In genomic region chr5:43020294-43020711, GRCh38 we compare ENCODE assay signal across 1 cellular context.
TF ChIP-seq lines count a peak whose summit lies in the region.

No MANE protein-coding gene starts in this region.

TF ChIP-seq in GM12878, 131 proteins besides CTCF, POLR2A, EP300 and RAD21 (continued from another document):
- TF ChIP-seq MTA3 (IDR thresholded peaks at IDR 0.05; ENCODE audit: borderline replicate concordance, low read length), result 0 out of 2 replicates have a peak, but pooled peaks have one; percentile 0
- peak in 1 of 2 experiments; percentile 73; a peak in 2 of 3 replicates for TF ChIP-seq EGR1 (IDR thresholded peaks at IDR 0.05; ENCODE audit: borderline replicate concordance in 1 of 2, low read depth in 2 of 2, low read length in 2 of 2)
- TF ChIP-seq TBL1XR1 (IDR thresholded peaks at IDR 0.05; ENCODE audit: low read depth, low read length), result no peak
- TF ChIP-seq, protein P1, sequence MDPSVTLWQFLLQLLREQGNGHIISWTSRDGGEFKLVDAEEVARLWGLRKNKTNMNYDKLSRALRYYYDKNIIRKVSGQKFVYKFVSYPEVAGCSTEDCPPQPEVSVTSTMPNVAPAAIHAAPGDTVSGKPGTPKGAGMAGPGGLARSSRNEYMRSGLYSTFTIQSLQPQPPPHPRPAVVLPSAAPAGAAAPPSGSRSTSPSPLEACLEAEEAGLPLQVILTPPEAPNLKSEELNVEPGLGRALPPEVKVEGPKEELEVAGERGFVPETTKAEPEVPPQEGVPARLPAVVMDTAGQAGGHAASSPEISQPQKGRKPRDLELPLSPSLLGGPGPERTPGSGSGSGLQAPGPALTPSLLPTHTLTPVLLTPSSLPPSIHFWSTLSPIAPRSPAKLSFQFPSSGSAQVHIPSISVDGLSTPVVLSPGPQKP (IDR thresholded peaks at IDR 0.05; ENCODE audit: low read depth, low read length), result no peak
- no peak for TF ChIP-seq BACH1 (IDR thresholded peaks at IDR 0.05; ENCODE audit: borderline replicate concordance)
- TF ChIP-seq SREBF2 (IDR thresholded peaks at IDR 0.05; ENCODE audit: low read length), result no peak
- TF ChIP-seq GATAD2B (conservative IDR thresholded peaks at IDR 0.05; ENCODE audit: low read depth), result 0 out of 2 replicates have a peak, but pooled peaks have one; percentile 26
- no peak for TF ChIP-seq BMI1 (IDR thresholded peaks at IDR 0.05; ENCODE audit: borderline replicate concordance)
- TF ChIP-seq CHD2 (IDR thresholded peaks at IDR 0.05; ENCODE audit: borderline replicate concordance, low read depth, low read length), result 0 out of 2 replicates have a peak, but pooled peaks have one; percentile 11
- TF ChIP-seq RELB (IDR thresholded peaks at IDR 0.05; ENCODE audit: low read depth), result 0 out of 2 replicates have a peak, but pooled peaks have one; percentile 23
- TF ChIP-seq MXI1 (IDR thresholded peaks at IDR 0.05; ENCODE audit: low read depth, low read length), result 0 out of 2 replicates have a peak, but pooled peaks have one; percentile 39
- TF ChIP-seq, protein P2, sequence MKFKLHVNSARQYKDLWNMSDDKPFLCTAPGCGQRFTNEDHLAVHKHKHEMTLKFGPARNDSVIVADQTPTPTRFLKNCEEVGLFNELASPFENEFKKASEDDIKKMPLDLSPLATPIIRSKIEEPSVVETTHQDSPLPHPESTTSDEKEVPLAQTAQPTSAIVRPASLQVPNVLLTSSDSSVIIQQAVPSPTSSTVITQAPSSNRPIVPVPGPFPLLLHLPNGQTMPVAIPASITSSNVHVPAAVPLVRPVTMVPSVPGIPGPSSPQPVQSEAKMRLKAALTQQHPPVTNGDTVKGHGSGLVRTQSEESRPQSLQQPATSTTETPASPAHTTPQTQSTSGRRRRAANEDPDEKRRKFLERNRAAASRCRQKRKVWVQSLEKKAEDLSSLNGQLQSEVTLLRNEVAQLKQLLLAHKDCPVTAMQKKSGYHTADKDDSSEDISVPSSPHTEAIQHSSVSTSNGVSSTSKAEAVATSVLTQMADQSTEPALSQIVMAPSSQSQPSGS (IDR thresholded peaks at IDR 0.05; ENCODE audit: low read length), result peak; percentile 24; the same call in 1 of the 2 replicates
- no peak for TF ChIP-seq PBX3 (IDR thresholded peaks at IDR 0.05; ENCODE audit: insufficient replicate concordance, low read depth, low read length)
- no peak for TF ChIP-seq DPF2 (IDR thresholded peaks at IDR 0.05)
- no peak for TF ChIP-seq SUZ12 (IDR thresholded peaks at IDR 0.05; ENCODE audit: unreplicated experiment)
- peak; percentile 83; the same call in 1 of the 2 replicates for TF ChIP-seq MLLT1 (IDR thresholded peaks at IDR 0.05)
- TF ChIP-seq, protein P3, sequence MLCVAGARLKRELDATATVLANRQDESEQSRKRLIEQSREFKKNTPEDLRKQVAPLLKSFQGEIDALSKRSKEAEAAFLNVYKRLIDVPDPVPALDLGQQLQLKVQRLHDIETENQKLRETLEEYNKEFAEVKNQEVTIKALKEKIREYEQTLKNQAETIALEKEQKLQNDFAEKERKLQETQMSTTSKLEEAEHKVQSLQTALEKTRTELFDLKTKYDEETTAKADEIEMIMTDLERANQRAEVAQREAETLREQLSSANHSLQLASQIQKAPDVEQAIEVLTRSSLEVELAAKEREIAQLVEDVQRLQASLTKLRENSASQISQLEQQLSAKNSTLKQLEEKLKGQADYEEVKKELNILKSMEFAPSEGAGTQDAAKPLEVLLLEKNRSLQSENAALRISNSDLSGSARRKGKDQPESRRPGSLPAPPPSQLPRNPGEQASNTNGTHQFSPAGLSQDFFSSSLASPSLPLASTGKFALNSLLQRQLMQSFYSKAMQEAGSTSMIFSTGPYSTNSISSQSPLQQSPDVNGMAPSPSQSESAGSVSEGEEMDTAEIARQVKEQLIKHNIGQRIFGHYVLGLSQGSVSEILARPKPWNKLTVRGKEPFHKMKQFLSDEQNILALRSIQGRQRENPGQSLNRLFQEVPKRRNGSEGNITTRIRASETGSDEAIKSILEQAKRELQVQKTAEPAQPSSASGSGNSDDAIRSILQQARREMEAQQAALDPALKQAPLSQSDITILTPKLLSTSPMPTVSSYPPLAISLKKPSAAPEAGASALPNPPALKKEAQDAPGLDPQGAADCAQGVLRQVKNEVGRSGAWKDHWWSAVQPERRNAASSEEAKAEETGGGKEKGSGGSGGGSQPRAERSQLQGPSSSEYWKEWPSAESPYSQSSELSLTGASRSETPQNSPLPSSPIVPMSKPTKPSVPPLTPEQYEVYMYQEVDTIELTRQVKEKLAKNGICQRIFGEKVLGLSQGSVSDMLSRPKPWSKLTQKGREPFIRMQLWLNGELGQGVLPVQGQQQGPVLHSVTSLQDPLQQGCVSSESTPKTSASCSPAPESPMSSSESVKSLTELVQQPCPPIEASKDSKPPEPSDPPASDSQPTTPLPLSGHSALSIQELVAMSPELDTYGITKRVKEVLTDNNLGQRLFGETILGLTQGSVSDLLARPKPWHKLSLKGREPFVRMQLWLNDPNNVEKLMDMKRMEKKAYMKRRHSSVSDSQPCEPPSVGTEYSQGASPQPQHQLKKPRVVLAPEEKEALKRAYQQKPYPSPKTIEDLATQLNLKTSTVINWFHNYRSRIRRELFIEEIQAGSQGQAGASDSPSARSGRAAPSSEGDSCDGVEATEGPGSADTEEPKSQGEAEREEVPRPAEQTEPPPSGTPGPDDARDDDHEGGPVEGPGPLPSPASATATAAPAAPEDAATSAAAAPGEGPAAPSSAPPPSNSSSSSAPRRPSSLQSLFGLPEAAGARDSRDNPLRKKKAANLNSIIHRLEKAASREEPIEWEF (IDR thresholded peaks at IDR 0.05; ENCODE audit: insufficient replicate concordance, low read depth, low read length), result peak; percentile 28
- no peak for TF ChIP-seq JUND (IDR thresholded peaks at IDR 0.05; ENCODE audit: low read depth, low read length)
- peak; percentile 6 for TF ChIP-seq MEF2B (IDR thresholded peaks at IDR 0.05; ENCODE audit: partially characterized antibody, poor library complexity, severe bottlenecking)
- TF ChIP-seq RUNX3 (IDR thresholded peaks at IDR 0.05; ENCODE audit: low read length), result no peak; the same call in 1 of the 2 replicates
